ENCODE assay signal across 1 cellular context in the genomic region with DNA sequence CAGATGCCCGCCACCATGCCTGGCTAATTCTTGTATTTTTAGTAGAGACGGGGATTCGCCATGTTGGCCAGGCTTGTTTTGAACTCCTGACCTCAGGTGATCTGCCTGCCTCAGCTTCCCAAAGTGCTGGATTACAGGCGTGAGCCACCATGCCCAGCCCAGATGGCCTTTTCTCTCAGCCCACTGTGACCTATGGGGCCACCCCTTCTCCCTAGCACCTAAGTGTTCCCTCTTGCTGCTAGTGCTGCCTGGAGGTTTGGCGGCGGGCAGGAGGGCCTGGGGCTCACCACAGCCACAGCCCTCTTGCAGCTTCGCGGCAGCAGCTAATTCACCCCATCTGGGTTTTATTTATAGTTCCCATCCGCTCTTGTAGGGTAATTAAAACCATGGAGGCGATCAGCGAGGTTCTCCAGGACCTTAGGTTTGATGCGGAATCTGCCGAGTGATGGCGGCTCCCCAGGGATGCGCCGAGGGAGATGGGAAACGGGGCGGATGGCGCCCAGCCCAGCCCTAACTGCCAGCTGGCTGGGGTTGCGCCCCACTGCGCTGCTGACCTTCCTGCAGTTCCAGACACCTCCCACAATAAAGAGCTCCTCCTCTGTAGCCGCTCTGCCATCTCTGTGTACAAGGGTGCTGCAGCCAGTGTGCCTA.
A peak's percentile ranks its signal among the peaks of the same experiment; 100 is the strongest.
TF ChIP-seq lines count a peak whose summit lies in the region.

No MANE protein-coding gene starts in this region.

TF ChIP-seq in HEK293, 187 proteins besides CTCF, POLR2A, EP300 and RAD21:
- TF ChIP-seq ZBTB44 (tag by site-specific recombination; IDR thresholded peaks at IDR 0.05) = 0 out of 2 replicates have a peak, but pooled peaks have one; percentile 6
- no peak for TF ChIP-seq ZNF18 (tag by site-specific recombination; IDR thresholded peaks at IDR 0.05)
- peak; percentile 38; the same call in 1 of the 2 replicates for TF ChIP-seq ZNF341 (tag by site-specific recombination; IDR thresholded peaks at IDR 0.05; ENCODE audit: low read depth)
- TF ChIP-seq ZNF202 (tag by site-specific recombination; IDR thresholded peaks at IDR 0.05; ENCODE audit: borderline replicate concordance) = no peak
- no peak for TF ChIP-seq ZNF792 (tag by site-specific recombination; IDR thresholded peaks at IDR 0.05)
